Comparison of ENCODE assay signal across 1 cellular context in the genomic region with DNA sequence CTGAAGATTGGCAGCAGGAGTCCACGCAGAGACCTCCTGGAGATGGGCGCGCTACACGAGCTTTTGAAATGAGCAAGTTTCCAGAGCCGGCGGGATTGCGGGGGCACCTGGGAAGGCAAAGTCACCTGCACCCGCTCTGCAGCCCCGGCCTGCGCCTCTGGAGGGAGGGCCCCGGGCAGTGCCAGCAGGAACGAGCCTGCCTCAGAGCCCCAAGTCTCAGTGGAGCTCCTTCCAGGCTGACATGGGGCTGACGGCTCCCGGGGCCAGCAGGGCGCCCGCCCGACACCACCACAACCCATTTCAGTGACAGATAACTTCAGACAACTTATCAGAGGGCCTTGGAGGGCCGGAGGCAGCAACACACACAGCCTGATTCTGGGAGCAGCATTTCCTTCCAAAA.
TF ChIP-seq lines count a peak whose summit lies in the region.

No MANE protein-coding gene starts in this region.

TF ChIP-seq in IMR-90, 13 proteins besides CTCF, POLR2A, EP300 and RAD21:
- TF ChIP-seq, protein P1, sequence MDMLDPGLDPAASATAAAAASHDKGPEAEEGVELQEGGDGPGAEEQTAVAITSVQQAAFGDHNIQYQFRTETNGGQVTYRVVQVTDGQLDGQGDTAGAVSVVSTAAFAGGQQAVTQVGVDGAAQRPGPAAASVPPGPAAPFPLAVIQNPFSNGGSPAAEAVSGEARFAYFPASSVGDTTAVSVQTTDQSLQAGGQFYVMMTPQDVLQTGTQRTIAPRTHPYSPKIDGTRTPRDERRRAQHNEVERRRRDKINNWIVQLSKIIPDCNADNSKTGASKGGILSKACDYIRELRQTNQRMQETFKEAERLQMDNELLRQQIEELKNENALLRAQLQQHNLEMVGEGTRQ (IDR thresholded peaks at IDR 0.05; ENCODE audit: low read depth, low read length) = no peak
- no peak for TF ChIP-seq MAZ (IDR thresholded peaks at IDR 0.05; ENCODE audit: borderline replicate concordance, low read depth, low read length)
- TF ChIP-seq RCOR1 (IDR thresholded peaks at IDR 0.05; ENCODE audit: insufficient replicate concordance, low read length) = no peak
- TF ChIP-seq, protein P2, sequence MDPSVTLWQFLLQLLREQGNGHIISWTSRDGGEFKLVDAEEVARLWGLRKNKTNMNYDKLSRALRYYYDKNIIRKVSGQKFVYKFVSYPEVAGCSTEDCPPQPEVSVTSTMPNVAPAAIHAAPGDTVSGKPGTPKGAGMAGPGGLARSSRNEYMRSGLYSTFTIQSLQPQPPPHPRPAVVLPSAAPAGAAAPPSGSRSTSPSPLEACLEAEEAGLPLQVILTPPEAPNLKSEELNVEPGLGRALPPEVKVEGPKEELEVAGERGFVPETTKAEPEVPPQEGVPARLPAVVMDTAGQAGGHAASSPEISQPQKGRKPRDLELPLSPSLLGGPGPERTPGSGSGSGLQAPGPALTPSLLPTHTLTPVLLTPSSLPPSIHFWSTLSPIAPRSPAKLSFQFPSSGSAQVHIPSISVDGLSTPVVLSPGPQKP (IDR thresholded peaks at IDR 0.05; ENCODE audit: borderline replicate concordance, low read depth, low read length) = no peak
- no peak for TF ChIP-seq CEBPB (IDR thresholded peaks at IDR 0.05; ENCODE audit: low read depth, low read length)
- no peak for TF ChIP-seq MXI1 (IDR thresholded peaks at IDR 0.05; ENCODE audit: borderline replicate concordance, low read depth, low read length)
- no peak for TF ChIP-seq MAFK (IDR thresholded peaks at IDR 0.05; ENCODE audit: low read depth, low read length)
- TF ChIP-seq SMC3 (IDR thresholded peaks at IDR 0.05; ENCODE audit: low read depth, low read length) = no peak
- TF ChIP-seq FOS (IDR thresholded peaks at IDR 0.05; ENCODE audit: low read depth, low read length) = no peak
- TF ChIP-seq CHD1 (IDR thresholded peaks at IDR 0.05; ENCODE audit: low read depth, low read length) = no peak
- TF ChIP-seq BHLHE40 (IDR thresholded peaks at IDR 0.05; ENCODE audit: low read depth, low read length) = no peak
- TF ChIP-seq RFX5 (IDR thresholded peaks at IDR 0.05; ENCODE audit: low read depth, low read length) = no peak
